Comparison of ENCODE assay signal across 1 cellular context in the genomic region with DNA sequence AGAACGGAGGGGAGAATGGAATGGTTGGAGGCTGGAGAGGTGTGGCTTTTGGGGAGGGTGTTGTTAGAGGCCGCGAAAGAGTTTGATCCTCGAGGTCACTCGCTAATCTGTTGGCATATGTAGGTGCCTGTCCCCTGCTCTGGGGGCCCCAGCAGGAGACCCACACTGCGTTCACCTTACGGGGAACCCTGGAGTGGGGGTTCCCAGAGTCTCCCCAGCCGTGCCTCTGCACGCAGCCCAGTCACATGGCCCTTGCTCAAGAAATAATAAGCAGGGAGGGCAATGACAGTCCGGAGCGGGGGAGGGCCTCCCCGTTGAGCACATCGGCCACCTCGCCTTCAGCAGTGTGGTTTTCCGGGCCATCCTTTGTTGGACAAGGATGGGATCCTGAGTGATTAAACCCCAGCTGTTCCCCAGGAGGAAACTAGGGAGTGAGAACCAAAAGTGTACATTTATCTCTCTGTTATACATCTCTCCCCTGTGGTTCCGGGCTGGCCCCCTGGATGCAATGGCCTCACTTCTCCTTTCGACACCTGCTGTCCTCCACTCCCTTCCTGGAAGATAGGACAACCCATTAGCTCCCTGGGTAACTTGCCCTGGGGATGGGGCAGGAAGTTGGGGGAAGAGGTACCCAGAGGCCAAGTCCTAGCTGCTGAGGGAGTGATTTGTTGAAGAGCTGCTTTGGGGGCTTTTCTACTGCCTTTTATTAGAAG.
TF ChIP-seq lines count a peak whose summit lies in the region.

No MANE protein-coding gene starts in this region.

TF ChIP-seq in HEK293, 187 proteins besides CTCF, POLR2A, EP300 and RAD21 (continued from another document):
- no peak for TF ChIP-seq ZNF664 (tag by site-specific recombination; IDR thresholded peaks at IDR 0.05)
